Comparison of ENCODE assay signal across 23 cellular contexts in genomic region chr3:131537531-131537930, GRCh38.
"Had no signal": no experiment of that assay in that cellular context is flagged by ENCODE, and none has a peak within 500 bp of the region (broad histone marks: within the 10 kb centered on the region; RNA-seq: fewer than 3 reads in every experiment).

No MANE protein-coding gene starts in this region.

- DNase-seq: stimulated activated CD4-positive, alpha-beta T cell treated with anti-CD3 and anti-CD28 coated beads, Interleukin-2, amount 100 ng/mL, for 48 hours; stimulated activated CD4-positive, alpha-beta T cell treated with anti-CD3 and anti-CD28 coated beads, Interleukin-4, amount 100 ng/mL, for 1 hour; stimulated activated CD4-positive, alpha-beta T cell treated with anti-CD3 and anti-CD28 coated beads, Interleukin-4, amount 100 ng/mL, for 24 hours; stimulated activated CD4-positive, alpha-beta T cell treated with anti-CD3 and anti-CD28 coated beads, Interleukin-4, amount 100 ng/mL, for 4 hours; stimulated activated CD8-positive, alpha-beta memory T cell treated with anti-CD3 and anti-CD28 coated beads, Interleukin-4, amount 100 ng/mL, for 48 hours; stimulated activated naive B cell treated with anti-CD40 and anti-IgM and Interleukin-4, amounts not matched to agents 10 μg/mL and 1 μg/mL and 100 μg/mL, for 72 hours; stimulated activated naive CD4-positive, alpha-beta T cell; stimulated activated naive CD4-positive, alpha-beta T cell treated with Interleukin-2 at 50 U/mL for 16 hours; stimulated activated naive CD8-positive, alpha-beta T cell treated with anti-CD3 and anti-CD28 coated beads, Interleukin-15, amount 100 ng/mL, for 72 hours; stimulated activated naive CD8-positive, alpha-beta T cell treated with anti-CD3 and anti-CD28 coated beads, Interleukin-15, Interleukin-2, amounts not matched to agents 100 U/mL and 50 U/mL, for 24 hours; stomach; substantia nigra; testis; thyroid gland; tibial artery; transverse colon; trophoblast cell; upper lobe of left lung; upper lobe of right lung; uterus had no signal

- FAIRE-seq: urothelium cell line had no signal

- ATAC-seq: stimulated activated effector memory CD8-positive, alpha-beta T cell treated with anti-CD3 and anti-CD28 coated beads, Interleukin-12 subunit alpha, Interleukin-12 subunit beta, amount 100 ng/mL, for 72 hours; stimulated activated memory B cell treated with anti-CD40 and anti-IgM and Interleukin-4, amounts not matched to agents 10 μg/mL and 1 μg/mL and 100 μg/mL, for 72 hours; stimulated activated naive B cell treated with anti-CD40 and anti-IgM and Interleukin-4, amounts not matched to agents 10 μg/mL and 1 μg/mL and 100 μg/mL, for 72 hours; stimulated activated naive CD8-positive, alpha-beta T cell treated with anti-CD3 and anti-CD28 coated beads, Interleukin-15, amount 100 ng/mL, for 72 hours; stimulated activated naive CD8-positive, alpha-beta T cell treated with anti-CD3 and anti-CD28 coated beads, Interleukin-15, Interleukin-2, amounts not matched to agents 100 U/mL and 50 U/mL, for 24 hours; upper lobe of right lung had no signal
